Comparison of ENCODE assay signal across 16 cellular contexts in the genomic region with DNA sequence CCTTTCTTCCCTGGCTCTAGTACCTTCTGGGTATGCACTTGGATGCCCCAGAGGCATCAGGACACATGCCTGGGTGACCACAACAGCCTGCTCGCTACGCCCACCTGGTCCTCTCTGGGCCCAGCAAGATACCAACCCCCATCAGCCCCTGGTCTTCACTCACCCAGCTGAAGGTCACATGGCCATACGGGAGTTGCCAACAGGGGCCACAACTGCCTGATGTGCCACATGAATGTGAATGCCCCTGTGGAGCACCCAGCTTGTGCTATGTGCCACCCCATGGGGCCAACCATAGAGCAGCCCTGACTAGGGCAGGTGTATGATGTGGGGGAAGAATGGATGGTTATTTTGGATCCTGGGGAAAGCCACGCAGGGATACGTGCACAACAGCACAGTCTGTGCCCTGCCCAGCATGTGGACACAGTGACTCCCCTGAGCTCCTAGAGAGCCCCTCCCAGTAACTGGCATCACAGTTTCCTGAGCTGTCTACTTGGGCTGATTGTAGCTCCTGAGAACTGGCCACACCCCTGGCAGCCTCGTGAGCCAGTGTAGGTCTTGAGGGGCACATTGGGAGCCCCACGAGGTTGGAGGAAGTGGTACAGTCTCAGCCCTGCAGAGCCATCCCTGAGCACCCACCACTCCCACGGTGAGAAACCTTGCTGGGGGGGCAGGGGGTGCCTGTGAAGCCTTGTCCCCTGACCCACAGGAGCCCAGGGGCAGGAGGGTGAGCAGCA. TPM values are rescaled to one million over a fixed set of nuclear protein-coding genes. Genes with fewer than 3 reads are reported as not detected.
A peak's percentile ranks its signal among the peaks of the same experiment; 100 is the strongest.
DNase-seq lines count a peak whose midpoint lies in the region; ATAC-seq and TF ChIP-seq lines count a peak whose summit lies in the region.
"Had no signal": no experiment of that assay in that cellular context is flagged by ENCODE, and none has a peak within 500 bp of the region (broad histone marks: within the 10 kb centered on the region; RNA-seq: fewer than 3 reads in every experiment).

No MANE protein-coding gene starts in this region.

- no peak overlapping the region for H3K18ac ChIP-seq in neuronal stem cell (ENCODE audit: low read length)

- H3K9ac ChIP-seq in SK-N-SH = no peak overlapping the region
- H3K9ac ChIP-seq in neuronal stem cell (ENCODE audit: low read depth, low read length, poor library complexity) = no peak overlapping the region

- no peak for TF ChIP-seq EP300 in SK-N-SH (IDR thresholded peaks at IDR 0.05; ENCODE audit: borderline replicate concordance in 1 of 2, low read depth in 1 of 2, low read length in 1 of 2)

- POLR2A ChIA-PET in SK-N-SH (lab: Yijun Ruan, JAX) = no interaction called here

- H4K8ac ChIP-seq in neuronal stem cell (ENCODE audit: low read depth, low read length) = no peak overlapping the region

- H3K9me3 Mint-ChIP-seq in chondrocyte (ENCODE audit: low read depth) = no peaks in the 10 kb centered on the region
- H3K9me3 Mint-ChIP-seq: activated T-cell treated with anti-CD3 and anti-CD28 coated beads, Interleukin-2, amount 50 U/mL, for 4 hours had no signal

- no peak overlapping the region for H4K91ac ChIP-seq in neuronal stem cell (ENCODE audit: low read depth, low read length, poor library complexity)

- H2BK5ac ChIP-seq in neuronal stem cell (ENCODE audit: low read length) = no peak overlapping the region

- H3K27ac ChIP-seq in SK-N-SH (ENCODE audit: low read depth in 2 of 2, low read length in 1 of 2) = no peak overlapping the region
- no peak overlapping the region for H3K27ac ChIP-seq in neuronal stem cell (replicated peaks; ENCODE audit: low read length)
- H3K27ac ChIP-seq: A549, C4-2B, SJSA1 had no signal

- DNase-seq in SK-N-SH (peak; percentile 6), COR-L47 (lab: John Stamatoyannopoulos, UW) (peak; percentile 38), chondrocyte (ENCODE audit: low spot score) (peak; percentile 59), neuronal stem cell (ENCODE audit: low spot score) (no peak), CD1c-positive myeloid dendritic cell (ENCODE audit: extremely low spot score) (no peak)
- no peak for DNase-seq in central memory CD4-positive, alpha-beta T cell
- DNase-seq in stimulated activated CD4-positive, alpha-beta T cell treated with anti-CD3 and anti-CD28 coated beads, Interleukin-15, amount 100 ng/mL, for 24 hours = no peak
- DNase-seq: activated CD4-positive, alpha-beta T cell treated with anti-CD3 and anti-CD28 coated beads, Interleukin-2, amount 50 U/mL, for 1 hour; activated T-cell treated with anti-CD3 and anti-CD28 coated beads, Interleukin-2, amount 50 U/mL, for 4 hours; stimulated activated CD4-positive, alpha-beta T cell treated with anti-CD3 and anti-CD28 coated beads, Interleukin-4, amount 100 ng/mL, for 4 hours had no signal

- no peaks in the 10 kb centered on the region for H3K79me2 ChIP-seq in SK-N-SH (ENCODE audit: insufficient read depth)

- no peak overlapping the region for H3K27ac Mint-ChIP-seq in chondrocyte (ENCODE audit: unreplicated experiment)
- H3K27ac Mint-ChIP-seq: activated naive CD8-positive, alpha-beta T cell had no signal

- H3K9me3 ChIP-seq in SK-N-SH (no peaks in the 10 kb centered on the region), neuronal stem cell (replicated peaks in 1 of 2; ENCODE audit: control insufficient read depth in 2 of 2, insufficient read depth in 1 of 2, low read depth in 1 of 2, low read length in 2 of 2) (peaks cover 4 to 9% of the 10 kb centered on the region in 2 donors)
- H3K9me3 ChIP-seq: A549, SJSA1 had no signal

- H2AFZ ChIP-seq in SK-N-SH (ENCODE audit: low read depth) (no peak overlapping the region), neuronal stem cell (ENCODE audit: low read length) (no peak overlapping the region)

- no peaks in the 10 kb centered on the region for H3K4me1 ChIP-seq in SK-N-SH (ENCODE audit: control insufficient read depth in 1 of 2, insufficient read depth in 2 of 2, low read depth in 1 of 2, low read length in 1 of 2)
- peaks cover 3 to 10% of the 10 kb centered on the region in 2 donors for H3K4me1 ChIP-seq in neuronal stem cell (ENCODE audit: control insufficient read depth in 2 of 2, insufficient read depth in 1 of 2, low read depth in 1 of 2, low read length in 2 of 2)
- H3K4me1 ChIP-seq: A549, SJSA1 had no signal

- H2BK120ac ChIP-seq in neuronal stem cell (ENCODE audit: low read depth, low read length) = no peak overlapping the region

- TF ChIP-seq CTCF in SK-N-SH (IDR thresholded peaks at IDR 0.05) = no peak
- no peak for TF ChIP-seq CTCF in chondrocyte (IDR thresholded peaks at IDR 0.05)

- CTCF ChIA-PET in SK-N-SH (lab: Yijun Ruan, JAX) = no interaction called here

- peak overlapping the region; percentile 54 for H2BK15ac ChIP-seq in neuronal stem cell (ENCODE audit: low read length)

- no peaks in the 10 kb centered on the region for H4K20me1 ChIP-seq in SK-N-SH (ENCODE audit: insufficient read depth)

- H3K9me2 ChIP-seq in SK-N-SH = no peaks in the 10 kb centered on the region

- no peak overlapping the region for H3K23ac ChIP-seq in neuronal stem cell (ENCODE audit: low read depth, low read length, poor library complexity)

- no peak overlapping the region for H3K14ac ChIP-seq in neuronal stem cell (ENCODE audit: low read length)

- H2AK5ac ChIP-seq in neuronal stem cell (ENCODE audit: low read depth, low read length) = peak overlapping the region; percentile 9

- no peak overlapping the region for H2BK12ac ChIP-seq in neuronal stem cell (ENCODE audit: low read length)

- no peak overlapping the region for H3K4me3 Mint-ChIP-seq in chondrocyte (ENCODE audit: unreplicated experiment)
- H3K4me3 Mint-ChIP-seq: activated naive CD8-positive, alpha-beta T cell; activated T-cell treated with anti-CD3 and anti-CD28 coated beads, Interleukin-2, amount 50 U/mL, for 4 hours had no signal

- no peak overlapping the region for H3K4ac ChIP-seq in neuronal stem cell (ENCODE audit: low read length)

- H3F3A ChIP-seq in SK-N-SH (replicated peaks; ENCODE audit: insufficient read depth) = no peaks in the 10 kb centered on the region

- H3K27me3 Mint-ChIP-seq in chondrocyte (ENCODE audit: low read depth) = peaks cover 34% of the 10 kb centered on the region
- H3K27me3 Mint-ChIP-seq: activated naive CD8-positive, alpha-beta T cell had no signal

- TF ChIP-seq RAD21 in SK-N-SH (IDR thresholded peaks at IDR 0.05; ENCODE audit: low read length) = no peak

- H3K4me3 ChIP-seq in SK-N-SH (ENCODE audit: low read depth in 2 of 2, low read length in 1 of 2) = no peak overlapping the region
- no peak overlapping the region for H3K4me3 ChIP-seq in neuronal stem cell (ENCODE audit: low read length in 2 of 2)
- H3K4me3 ChIP-seq: A549, K562, SJSA1 had no signal

- no peaks in the 10 kb centered on the region for H3K4me1 Mint-ChIP-seq in chondrocyte (ENCODE audit: low read depth)

- peaks cover 1% of the 10 kb centered on the region for H3K36me3 Mint-ChIP-seq in chondrocyte (ENCODE audit: low read depth)
- H3K36me3 Mint-ChIP-seq: activated naive CD8-positive, alpha-beta T cell had no signal

- H3K27me3 ChIP-seq in SK-N-SH (ENCODE audit: insufficient read depth) (peaks cover 14% of the 10 kb centered on the region; the same call in 1 of the 2 replicates), neuronal stem cell (ENCODE audit: control insufficient read depth in 3 of 3, insufficient read depth in 3 of 3, low read depth in 1 of 3, low read length in 3 of 3) (peaks cover 0 to 34% (median 2%) of the 10 kb centered on the region in 3 experiments)

- H3K36me3 ChIP-seq in SK-N-SH (replicated peaks in 1 of 2; ENCODE audit: control insufficient read depth in 1 of 2, insufficient read depth in 2 of 2, low read length in 1 of 2) (no peaks in the 10 kb centered on the region), neuronal stem cell (replicated peaks in 1 of 2; ENCODE audit: control insufficient read depth in 2 of 2, insufficient read depth in 2 of 2, low read length in 2 of 2) (peaks cover 0 to 2% of the 10 kb centered on the region in 2 donors)
- H3K36me3 ChIP-seq: SJSA1 had no signal

- H3K4me2 ChIP-seq in SK-N-SH = no peak overlapping the region
- no peak overlapping the region for H3K4me2 ChIP-seq in neuronal stem cell (ENCODE audit: insufficient read depth, low read length, poor library complexity, severe bottlenecking)
- H3K4me2 ChIP-seq: A549 had no signal

- WGBS in SK-N-SH (ENCODE audit: low lambda C conversion rate) = 22% methylated on average over 7 of the region's 8 CpGs
- no CpG with 5 or more reads among the region's 8 CpGs for WGBS in neuronal stem cell (ENCODE audit: extremely low coverage in 2 of 2, insufficient read length in 2 of 2, insufficient replicate concordance in 1 of 2), 2 donors

- H3K79me1 ChIP-seq in neuronal stem cell (ENCODE audit: low read depth, low read length) = no peaks in the 10 kb centered on the region

- no peak for ATAC-seq in SK-N-SH treated with all-trans-retinoic acid at 6 μM for 48 hours
- ATAC-seq: A549; activated T-cell treated with anti-CD3 and anti-CD28 coated beads, Interleukin-2, amount 50 U/mL, for 4 hours; K562 had no signal

TF ChIP-seq in SK-N-SH, 30 proteins besides CTCF, POLR2A, EP300 and RAD21 (continues in another document):
- TF ChIP-seq NFIC (IDR thresholded peaks at IDR 0.05; ENCODE audit: borderline replicate concordance) = no peak
- no peak for TF ChIP-seq MEF2A (IDR thresholded peaks at IDR 0.05; ENCODE audit: borderline replicate concordance, low read depth)
- no peak for TF ChIP-seq RCOR1 (IDR thresholded peaks at IDR 0.05; ENCODE audit: low read length)
- no peak for TF ChIP-seq GATA2 (CRISPR knock-in tag; IDR thresholded peaks at IDR 0.05)
- TF ChIP-seq RFX5 (IDR thresholded peaks at IDR 0.05; ENCODE audit: low read length) = no peak
- no peak for TF ChIP-seq RXRA (IDR thresholded peaks at IDR 0.05; ENCODE audit: borderline replicate concordance, low read depth)
- no peak for TF ChIP-seq NRF1 (IDR thresholded peaks at IDR 0.05; ENCODE audit: low read depth, low read length)

TF ChIP-seq in SK-N-SH treated with all-trans-retinoic acid at 6 μM for 48 hours, 23 proteins besides CTCF, POLR2A, EP300 and RAD21 (continues in another document):
- no peak for TF ChIP-seq ZNF565 (CRISPR knock-in tag; conservative IDR thresholded peaks at IDR 0.05; ENCODE audit: low read depth)
- no peak for TF ChIP-seq ZNF70 (CRISPR knock-in tag; IDR thresholded peaks at IDR 0.05)
- no peak for TF ChIP-seq ZC3H10 (CRISPR knock-in tag; IDR thresholded peaks at IDR 0.05)
- TF ChIP-seq ZFP3 (CRISPR knock-in tag; IDR thresholded peaks at IDR 0.05) = no peak
- TF ChIP-seq TOX (CRISPR knock-in tag; IDR thresholded peaks at IDR 0.05; ENCODE audit: borderline replicate concordance) = no peak

RNA-seq across cellular contexts. Expression of a gene that starts 10.5 kb away (rescaled TPM):
- polyA plus RNA-seq in SK-N-SH (2012; rRNA removed) = 50.7 and 53.2 TPM in 2 replicates
- polyA plus RNA-seq in SK-N-SH (2012; cell fraction: cytosol; rRNA removed) = 50.7 and 59.5 TPM in 2 replicates
- 82.8 and 120 TPM in 2 replicates for polyA plus RNA-seq in SK-N-SH (2012; cell fraction: nucleus; rRNA removed)
- 31.5 to 48.2 TPM (median 38.1 TPM) in 3 replicates for total RNA-seq in chondrocyte
- 40.9 TPM for polyA plus RNA-seq in neuronal stem cell (2013, experiment 1 of 2)
- 42.6 TPM for polyA plus RNA-seq in neuronal stem cell (2013, experiment 2 of 2)

Comparison
In these comparisons a context has a peak if more than half of its experiments do, and no peak if none do; other contexts are left out.
1. DNase-seq: peak in SK-N-SH (single experiment), COR-L47 (single experiment) and chondrocyte (single experiment); none in neuronal stem cell (single experiment), central memory CD4-positive, alpha-beta T cell (single experiment), CD1c-positive myeloid dendritic cell (single experiment) and stimulated activated CD4-positive, alpha-beta T cell treated with anti-CD3 and anti-CD28 coated beads, Interleukin-15, amount 100 ng/mL, for 24 hours (single experiment).